ENCODE assay signal across 9 cellular contexts in genomic region chr17:17994271-17994670, GRCh38. TPM values are rescaled to one million over a fixed set of nuclear protein-coding genes. Genes with fewer than 3 reads are reported as not detected.
DNase-seq lines count a peak whose midpoint lies in the region; ATAC-seq, FAIRE-seq and TF ChIP-seq lines count a peak whose summit lies in the region.
"Had no signal": no experiment of that assay in that cellular context is flagged by ENCODE, and none has a peak within 500 bp of the region (broad histone marks: within the 10 kb centered on the region; RNA-seq: fewer than 3 reads in every experiment).

No MANE protein-coding gene starts in this region.

- no peaks in the 10 kb centered on the region for H3K9me3 ChIP-seq in naive thymus-derived CD4-positive, alpha-beta T cell (ENCODE audit: control insufficient read depth in 2 of 3, low read length in 3 of 3)
- no peaks in the 10 kb centered on the region for H3K9me3 ChIP-seq in esophagus muscularis mucosa

- no peaks in the 10 kb centered on the region for H3K9me3 Mint-ChIP-seq in naive thymus-derived CD4-positive, alpha-beta T cell

- no peak for TF ChIP-seq EP300 in esophagus muscularis mucosa (IDR thresholded peaks at IDR 0.05)

- TF ChIP-seq CTCF in bronchial epithelial cell (IDR thresholded peaks at IDR 0.05; ENCODE audit: insufficient read depth, low read length, severe bottlenecking) (peak; percentile 31), GM10248 (IDR thresholded peaks at IDR 0.05; ENCODE audit: control extremely low read depth, extremely low read depth, low read depth, missing control alignments) (no peak), esophagus muscularis mucosa (IDR thresholded peaks at IDR 0.05) (peak in 1 of 3 experiments; percentile 15)

- H3K4me3 Mint-ChIP-seq in naive thymus-derived CD4-positive, alpha-beta T cell = no peak overlapping the region

- POLR2A ChIA-PET in naive thymus-derived CD4-positive, alpha-beta T cell (lab: Charles Lee) = no interaction called here
- POLR2A ChIA-PET in GM10248 (lab: Yijun Ruan, JAX) = no interaction called here

- CTCF ChIA-PET in naive thymus-derived CD4-positive, alpha-beta T cell (lab: Charles Lee) = interaction anchor here (0.7 kb wide), 1 partner anchor 16 kb away, joined by 3 read pairs; no protein-coding TSS in a partner anchor
- CTCF ChIA-PET in GM10248 (lab: Yijun Ruan, JAX) = interaction anchor here (0.7 to 1.5 kb wide), 6 partner anchors 9 to 75 kb away, joined by 3 to 4 read pairs (median 4); no protein-coding TSS in a partner anchor

- H3K27ac Mint-ChIP-seq in naive thymus-derived CD4-positive, alpha-beta T cell = peak overlapping the region in 1 of 9 donors; percentile 34

- WGBS in esophagus muscularis mucosa = 74% methylated on average over 10 of the region's 13 CpGs

- peak; percentile 40 for DNase-seq in Daoy (ENCODE audit: low read depth)
- DNase-seq in NCI-H1694 treated with DMSO at 0.1 percent for 48 hours (lab: John Stamatoyannopoulos, UW) = peak; percentile 80
- no peak for DNase-seq in bronchial epithelial cell (ENCODE audit: low read depth)
- DNase-seq in naive thymus-derived CD4-positive, alpha-beta T cell = peak in 4 of 9 donors; percentile 15 to 19 (median 16)
- DNase-seq in GM10248 (ENCODE audit: extremely low spot score) = no peak
- DNase-seq in NOMO-1 (lab: John Stamatoyannopoulos, UW; ENCODE audit: unreplicated experiment in 2 of 2) = no peak
- DNase-seq in NCI-H526 treated with DMSO at 0.1 percent for 48 hours (lab: John Stamatoyannopoulos, UW) = no peak
- no peak for DNase-seq in esophagus muscularis mucosa (ENCODE audit: extremely low spot score)

- intact Hi-C loops in naive thymus-derived CD4-positive, alpha-beta T cell (cut with micrococcal nuclease) = no loop called here
- intact Hi-C loops in esophagus muscularis mucosa (cut with DNase I) = no loop called here

- H3K36me3 ChIP-seq in bronchial epithelial cell (ENCODE audit: control insufficient read depth, insufficient read depth, low read length) (no peaks in the 10 kb centered on the region), esophagus muscularis mucosa (peaks cover 0 to 2% (median 0%) of the 10 kb centered on the region in 4 donors)
- no peaks in the 10 kb centered on the region for H3K36me3 ChIP-seq in naive thymus-derived CD4-positive, alpha-beta T cell (ENCODE audit: control insufficient read depth in 2 of 3, insufficient read depth in 3 of 3, low read length in 3 of 3)

- no peak for FAIRE-seq in bronchial epithelial cell (lab: Jason Lieb, UNC)

- peak; percentile 56 for ATAC-seq in naive thymus-derived CD4-positive, alpha-beta T cell

- H3K4me3 ChIP-seq in bronchial epithelial cell (ENCODE audit: low read depth, low read length) (no peak overlapping the region), esophagus muscularis mucosa (no peak overlapping the region)
- H3K4me3 ChIP-seq in naive thymus-derived CD4-positive, alpha-beta T cell (ENCODE audit: low read length) = no peak overlapping the region

- H3K27me3 ChIP-seq in bronchial epithelial cell (ENCODE audit: control insufficient read depth, insufficient read depth, low read length) (no peaks in the 10 kb centered on the region), esophagus muscularis mucosa (no peaks in the 10 kb centered on the region)
- no peaks in the 10 kb centered on the region for H3K27me3 ChIP-seq in naive thymus-derived CD4-positive, alpha-beta T cell (ENCODE audit: control insufficient read depth in 2 of 2, insufficient read depth in 2 of 2, low read length in 2 of 2)

- no peak for TF ChIP-seq POLR2A in esophagus muscularis mucosa (IDR thresholded peaks at IDR 0.05; ENCODE audit: low read depth)

- no peaks in the 10 kb centered on the region for H3K36me3 Mint-ChIP-seq in naive thymus-derived CD4-positive, alpha-beta T cell

- H3K27me3 Mint-ChIP-seq in naive thymus-derived CD4-positive, alpha-beta T cell = no peaks in the 10 kb centered on the region

- no peak overlapping the region for H3K27ac ChIP-seq in naive thymus-derived CD4-positive, alpha-beta T cell (ENCODE audit: low read depth, low read length)
- H3K27ac ChIP-seq in esophagus muscularis mucosa (replicated peaks in 1 of 4) = no peak overlapping the region
- H3K27ac ChIP-seq: epithelial cell of prostate had no signal

- no peaks in the 10 kb centered on the region for H3K4me1 ChIP-seq in naive thymus-derived CD4-positive, alpha-beta T cell (ENCODE audit: control insufficient read depth in 2 of 2, insufficient read depth in 2 of 2, low read length in 2 of 2)
- peaks cover 0 to 4% (median 0%) of the 10 kb centered on the region in 4 donors for H3K4me1 ChIP-seq in esophagus muscularis mucosa

- no peaks in the 10 kb centered on the region for H3K4me1 Mint-ChIP-seq in naive thymus-derived CD4-positive, alpha-beta T cell

RNA-seq across cellular contexts. Expression of gene DRC3, which starts 21.6 kb away (rescaled TPM):
- total RNA-seq in Daoy (2014; rRNA removed; shearing (Covaris generic)) = 1.1 and 1.5 TPM in 2 replicates
- under 0.01 and 0.13 TPM in 2 replicates for total RNA-seq in bronchial epithelial cell
- 1 to 10 TPM in 1 of 5 experiments, under 1 TPM in 1, not detected in 3; 1.00 to 2.4 TPM for total RNA-seq in naive thymus-derived CD4-positive, alpha-beta T cell
- polyA plus RNA-seq in naive thymus-derived CD4-positive, alpha-beta T cell = under 1 TPM in 1 of 2 donors, not detected in 1; 0.50 TPM
- 1 to 10 TPM in 2 of 4 donors, under 1 TPM in 2; 0.71 to 4.2 (median 1.4) TPM for total RNA-seq in esophagus muscularis mucosa

RNA-seq across cellular contexts. Expression of gene TOM1L2, which starts 22.1 kb away (rescaled TPM):
- 13.7 and 14.9 TPM in 2 replicates for total RNA-seq in Daoy (2014; rRNA removed; shearing (Covaris generic))
- total RNA-seq in bronchial epithelial cell (12.4 and 17.8 TPM in 2 replicates), esophagus muscularis mucosa (10 to 100 TPM; 64.4 to 96.9 (median 75.0) TPM)
- 10 to 100 TPM; 35.1 to 84.1 (median 63.4) TPM for total RNA-seq in naive thymus-derived CD4-positive, alpha-beta T cell
- polyA plus RNA-seq in naive thymus-derived CD4-positive, alpha-beta T cell = 10 to 100 TPM in 1 of 2 donors, 1 to 10 TPM in 1; 6.9 to 16.9 TPM

RNA-seq across cellular contexts. Expression of gene ATPAF2, which starts 44.7 kb away (rescaled TPM):
- total RNA-seq in Daoy (2014; rRNA removed; shearing (Covaris generic)) = 20.2 and 21.6 TPM in 2 replicates
- 11.3 and 11.5 TPM in 2 replicates for total RNA-seq in bronchial epithelial cell
- 10 to 100 TPM; 26.3 to 36.7 (median 32.5) TPM for total RNA-seq in naive thymus-derived CD4-positive, alpha-beta T cell
- 10 to 100 TPM; 16.3 TPM for polyA plus RNA-seq in naive thymus-derived CD4-positive, alpha-beta T cell
- 10 to 100 TPM; 10.4 to 26.1 (median 12.3) TPM for total RNA-seq in esophagus muscularis mucosa

RNA-seq across cellular contexts. Expression of gene GID4, which starts 44.9 kb away (rescaled TPM):
- total RNA-seq in Daoy (2014; rRNA removed; shearing (Covaris generic)) = 2.7 and 5.5 TPM in 2 replicates
- 5.3 and 6.5 TPM in 2 replicates for total RNA-seq in bronchial epithelial cell
- 10 to 100 TPM in 2 of 5 experiments, 1 to 10 TPM in 3; 6.0 to 11.4 (median 10.0) TPM for total RNA-seq in naive thymus-derived CD4-positive, alpha-beta T cell
- polyA plus RNA-seq in naive thymus-derived CD4-positive, alpha-beta T cell = 1 to 10 TPM; 5.9 to 7.0 TPM
- total RNA-seq in esophagus muscularis mucosa = 10 to 100 TPM; 33.1 to 39.8 (median 34.4) TPM

Comparison
In these comparisons a context has a peak if more than half of its experiments do, and no peak if none do; other contexts are left out.
1. DNase-seq: peak in Daoy (single experiment) and NCI-H1694 treated with DMSO at 0.1 percent for 48 hours (single experiment); none in bronchial epithelial cell (single experiment), GM10248 (single experiment), NOMO-1 (0 of 2), NCI-H526 treated with DMSO at 0.1 percent for 48 hours (single experiment) and esophagus muscularis mucosa (single experiment).